ENCODE assay signal across 24 cellular contexts in genomic region chr5:63603001-63603400, GRCh38.
"Had no signal": no experiment of that assay in that cellular context is flagged by ENCODE, and none has a peak within 500 bp of the region (broad histone marks: within the 10 kb centered on the region; RNA-seq: fewer than 3 reads in every experiment).

No MANE protein-coding gene starts in this region.

- ATAC-seq: effector memory CD8-positive, alpha-beta T cell; esophagus mucosa; gastrocnemius medialis; heart left ventricle; left cardiac atrium; left lung; left ventricle myocardium superior; lower lobe of right lung; mucosa of descending colon had no signal

- DNase-seq: cerebellar nuclear complex; colonic mucosa; cortex of kidney; effector CD8-positive, alpha-beta T cell; effector memory CD8-positive, alpha-beta T cell; endodermal cell; erythroblast; esophagus squamous epithelium; foreskin fibroblast; foreskin melanocyte; gastrocnemius medialis; glutamatergic neuron; heart left ventricle; immature natural killer cell; left cardiac atrium; left lung; left ventricle myocardium superior; lower lobe of right lung; mesenchymal stem cell; midbrain; mucosa of descending colon had no signal

- H3K4me1 ChIP-seq: colonic mucosa, esophagus squamous epithelium, gastrocnemius medialis, heart left ventricle, left lung, lower lobe of right lung had no signal

- H3K79me2 ChIP-seq: hepatocyte had no signal

- H3K4me3 ChIP-seq: colonic mucosa, esophagus squamous epithelium, gastrocnemius medialis, heart left ventricle, hepatocyte, left lung, lower lobe of right lung, mucosa of descending colon had no signal

- H3K27ac ChIP-seq: colonic mucosa, epithelial cell of prostate, esophagus squamous epithelium, gastrocnemius medialis, heart left ventricle, hepatocyte, left lung, lower lobe of right lung had no signal

- H3K27me3 ChIP-seq: colonic mucosa, esophagus squamous epithelium, gastrocnemius medialis, heart left ventricle, hepatocyte, left lung had no signal

- H3K4me2 ChIP-seq: hepatocyte had no signal

- H3K36me3 ChIP-seq: colonic mucosa, esophagus squamous epithelium, gastrocnemius medialis, heart left ventricle, left lung, lower lobe of right lung had no signal
